Comparison of ENCODE assay signal across 17 cellular contexts in the genomic region with DNA sequence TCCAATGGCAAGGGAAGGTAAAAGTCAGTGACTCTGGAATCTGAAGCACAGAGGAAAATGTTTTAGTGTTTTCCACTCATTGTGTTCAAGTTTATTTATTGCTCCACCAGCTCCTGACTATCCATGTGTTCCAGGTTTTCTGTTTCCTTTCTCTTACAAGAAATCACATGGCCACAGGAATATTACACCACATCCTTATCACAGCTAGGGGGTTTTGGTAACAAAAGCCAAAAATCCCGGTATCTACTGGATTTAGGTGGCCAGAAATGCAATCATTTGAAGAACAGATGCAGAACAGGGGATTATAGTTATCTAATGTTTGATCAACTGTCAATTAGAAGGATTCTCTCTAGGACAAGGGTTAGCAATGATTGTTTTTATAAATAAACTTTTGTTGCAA. TPM values are rescaled to one million over a fixed set of nuclear protein-coding genes. Genes with fewer than 3 reads are reported as not detected.
A peak's percentile ranks its signal among the peaks of the same experiment; 100 is the strongest.
DNase-seq lines count a peak whose midpoint lies in the region; ATAC-seq and TF ChIP-seq lines count a peak whose summit lies in the region.
"Had no signal": no experiment of that assay in that cellular context is flagged by ENCODE, and none has a peak within 500 bp of the region (broad histone marks: within the 10 kb centered on the region; RNA-seq: fewer than 3 reads in every experiment).

No MANE protein-coding gene starts in this region.

- H4K20me1 ChIP-seq in Karpas-422 (ENCODE audit: insufficient read depth, low read depth, low read length): no peaks in the 10 kb centered on the region

- H3K27ac Mint-ChIP-seq in Caco-2 (ENCODE audit: unreplicated experiment): peak overlapping the region; percentile 42
- H3K27ac Mint-ChIP-seq: stimulated activated naive CD8-positive, alpha-beta T cell treated with anti-CD3 and anti-CD28 coated beads, Interleukin-15, Interleukin-2, amounts not matched to agents 100 ng/mL and 50 ng/mL, for 24 hours had no signal

- CTCF ChIA-PET in Caco-2 (lab: Charles Lee): interaction anchor here (1.0 to 1.1 kb wide), 2 partner anchors 19 to 146 kb away, joined by 4 to 7 read pairs; a partner anchor contains a TSS

- intact Hi-C loops in Caco-2 (cut with micrococcal nuclease; ENCODE audit: unreplicated experiment): no loop called here
- intact Hi-C loops in colonic mucosa (cut with DNase I): loop anchor here (5.0 kb wide), 2 partner anchors 140 to 165 kb away; no protein-coding TSS in a partner anchor

- no peaks in the 10 kb centered on the region for H3K9me2 ChIP-seq in Karpas-422 (replicated peaks; ENCODE audit: insufficient read depth, low read length)

- H2AFZ ChIP-seq in Karpas-422 (ENCODE audit: low read length): no peak overlapping the region

- H3K9ac ChIP-seq in Karpas-422 (ENCODE audit: low read length): no peak overlapping the region
- H3K9ac ChIP-seq in colonic mucosa (ENCODE audit: low read depth in 2 of 2, low read length in 2 of 2): no peak overlapping the region

- H3K27me3 ChIP-seq in Caco-2 (replicated peaks; ENCODE audit: control insufficient read depth, insufficient read depth, low read length) (no peaks in the 10 kb centered on the region), Karpas-422 (ENCODE audit: low read length) (no peaks in the 10 kb centered on the region), colonic mucosa (no peaks in the 10 kb centered on the region)
- H3K27me3 ChIP-seq: spleen had no signal

- H3K4me3 Mint-ChIP-seq in Caco-2 (ENCODE audit: unreplicated experiment): no peak overlapping the region
- H3K4me3 Mint-ChIP-seq: stimulated activated naive CD8-positive, alpha-beta T cell treated with anti-CD3 and anti-CD28 coated beads, Interleukin-15, Interleukin-2, amounts not matched to agents 100 ng/mL and 50 ng/mL, for 24 hours had no signal

- no peaks in the 10 kb centered on the region for H3K27me3 Mint-ChIP-seq in Caco-2 (ENCODE audit: insufficient read depth, unreplicated experiment)
- H3K27me3 Mint-ChIP-seq: stimulated activated naive CD8-positive, alpha-beta T cell treated with anti-CD3 and anti-CD28 coated beads, Interleukin-15, Interleukin-2, amounts not matched to agents 100 ng/mL and 50 ng/mL, for 24 hours had no signal

- TF ChIP-seq CTCF in Caco-2 (IDR thresholded peaks at IDR 0.05; ENCODE audit: insufficient read depth in 1 of 2, low read depth in 1 of 2, low read length in 1 of 2, severe bottlenecking in 1 of 2, unreplicated experiment in 1 of 2) (no peak), fibroblast of mammary gland (conservative IDR thresholded peaks at IDR 0.05; ENCODE audit: control insufficient read depth, insufficient read depth, low read depth, low read length) (no peak), omental fat pad (IDR thresholded peaks at IDR 0.05) (no peak), colonic mucosa (IDR thresholded peaks at IDR 0.05) (no peak)

- H3K4me3 ChIP-seq in Caco-2 (ENCODE audit: low read depth, low read length): no peak overlapping the region
- no peak overlapping the region for H3K4me3 ChIP-seq in fibroblast of mammary gland (ENCODE audit: control insufficient read depth, low read depth, low read length)
- no peak overlapping the region for H3K4me3 ChIP-seq in Karpas-422 (ENCODE audit: low read length)
- no peak overlapping the region for H3K4me3 ChIP-seq in colonic mucosa
- H3K4me3 ChIP-seq: spleen had no signal

- DNase-seq in Caco-2: no peak
- peak; percentile 59 for DNase-seq in OCI-M1 (lab: John Stamatoyannopoulos, UW)
- peak; percentile 42 for DNase-seq in fibroblast of mammary gland (ENCODE audit: low read depth)
- DNase-seq in omental fat pad (ENCODE audit: low spot score): no peak
- DNase-seq in Karpas-422: no peak
- DNase-seq in colonic mucosa: no peak
- DNase-seq: effector CD4-positive, alpha-beta T cell; midbrain; NCI-H1105 treated with DMSO at 0.1 percent for 48 hours; NCI-H446; spleen had no signal

- H3K79me2 ChIP-seq in Karpas-422 (ENCODE audit: low read length): peaks cover 41% of the 10 kb centered on the region

- peaks cover 23% of the 10 kb centered on the region for H3K4me1 Mint-ChIP-seq in Caco-2 (ENCODE audit: low read depth, unreplicated experiment)

- H3K4me1 ChIP-seq in Caco-2: no peaks in the 10 kb centered on the region
- H3K4me1 ChIP-seq in Karpas-422 (ENCODE audit: low read length): peaks cover 13% of the 10 kb centered on the region
- no peaks in the 10 kb centered on the region for H3K4me1 ChIP-seq in colonic mucosa

- H3K36me3 ChIP-seq in Caco-2 (ENCODE audit: control insufficient read depth, insufficient read depth, low read length): peaks cover 6% of the 10 kb centered on the region
- peaks cover 49% of the 10 kb centered on the region for H3K36me3 ChIP-seq in Karpas-422 (ENCODE audit: insufficient read depth, low read length)
- H3K36me3 ChIP-seq in colonic mucosa: peaks cover 11% of the 10 kb centered on the region

- no peak overlapping the region for H3K27ac ChIP-seq in Karpas-422 (ENCODE audit: low read length)
- no peak overlapping the region for H3K27ac ChIP-seq in colonic mucosa

- no TSS peak for BruUV-seq in Caco-2 (replicated peaks; lab: Mats Ljungman, UMichigan)

- no peak overlapping the region for H3K4me2 ChIP-seq in Karpas-422 (ENCODE audit: low read depth, low read length, poor library complexity, severe bottlenecking)

- ATAC-seq in omental fat pad (ENCODE audit: low FRiP score) (peak; percentile 25), HG03565 (IDR thresholded peaks at IDR 0.05; ENCODE audit: unreplicated experiment) (no peak), GM21423 (IDR thresholded peaks at IDR 0.05; ENCODE audit: unreplicated experiment) (no peak)
- ATAC-seq: HCT116 had no signal

- POLR2A ChIA-PET in Caco-2 (lab: Charles Lee): interaction anchor here (0.6 kb wide), 1 partner anchor 84 kb away, joined by 6 read pairs; no protein-coding TSS in a partner anchor

- H3K9me3 ChIP-seq in Caco-2: no peaks in the 10 kb centered on the region
- H3K9me3 ChIP-seq in Karpas-422 (ENCODE audit: low read length): no peaks in the 10 kb centered on the region
- no peaks in the 10 kb centered on the region for H3K9me3 ChIP-seq in colonic mucosa
- H3K9me3 ChIP-seq: spleen had no signal

- H3K9me3 Mint-ChIP-seq in Caco-2 (ENCODE audit: unreplicated experiment): no peaks in the 10 kb centered on the region
- H3K9me3 Mint-ChIP-seq: activated T-helper 2 cell treated with anti-CD3 and anti-CD28 coated beads, Interferon-gamma antibody, Interleukin-2, Interleukin-4, amounts not matched to agents 10 μg/mL and 5 μg/mL and 100 μg/mL, durations not matched to agents 14 hours and 24 hours and 36 hours; stimulated activated naive CD8-positive, alpha-beta T cell treated with anti-CD3 and anti-CD28 coated beads, Interleukin-15, Interleukin-2, amounts not matched to agents 100 ng/mL and 50 ng/mL, for 24 hours had no signal

- H3K36me3 Mint-ChIP-seq in Caco-2 (ENCODE audit: insufficient read depth, unreplicated experiment): peaks cover 90% of the 10 kb centered on the region

RNA-seq across cellular contexts. Expression of a gene that starts 47.9 kb away (rescaled TPM):
- total RNA-seq in Caco-2 (2022) (not detected in 2 replicates), omental fat pad (not detected), colonic mucosa (not detected)
- total RNA-seq in Karpas-422 (2014; rRNA removed; shearing (Covaris generic); ENCODE audit: low replicate concordance): not detected in 2 replicates
- total RNA-seq: activated T-helper 2 cell treated with anti-CD3 and anti-CD28 coated beads, Interferon-gamma antibody, Interleukin-2, Interleukin-4, amounts not matched to agents 10 μg/mL and 5 μg/mL and 100 μg/mL, durations not matched to agents 14 hours and 24 hours and 36 hours; osteocyte; spleen had no signal

Comparison
In these comparisons a context has a peak if more than half of its experiments do, and no peak if none do; other contexts are left out.
1. DNase-seq: peak in OCI-M1 (single experiment) and fibroblast of mammary gland (single experiment); none in Caco-2 (0 of 2), omental fat pad (single experiment), Karpas-422 (single experiment) and colonic mucosa (single experiment).